In the genomic region with DNA sequence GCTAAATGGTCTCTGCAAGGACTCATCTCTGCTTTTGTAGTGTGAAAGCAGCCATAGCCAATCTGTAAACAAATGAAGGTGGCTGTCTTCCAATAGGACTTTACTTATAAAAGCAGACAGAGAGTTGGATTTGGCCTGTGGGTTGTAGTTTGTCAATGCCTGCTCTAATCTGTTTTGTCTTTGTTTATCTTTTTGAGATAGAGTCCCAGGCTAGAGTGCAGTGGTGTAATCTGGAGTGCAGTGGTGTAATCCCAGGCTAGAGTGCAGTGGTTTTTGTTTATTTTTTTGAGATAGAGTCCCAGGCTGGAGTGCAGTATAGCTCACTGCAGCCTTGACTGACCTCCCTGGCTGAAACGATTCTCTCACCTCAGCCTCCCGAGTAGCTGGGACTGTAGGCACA, we compare ENCODE assay signal across 13 cellular contexts. TPM values are rescaled to one million over a fixed set of nuclear protein-coding genes. Genes with fewer than 3 reads are reported as not detected.
A peak's percentile ranks its signal among the peaks of the same experiment; 100 is the strongest.
DNase-seq lines count a peak whose midpoint lies in the region; ATAC-seq and TF ChIP-seq lines count a peak whose summit lies in the region.
"Had no signal": no experiment of that assay in that cellular context is flagged by ENCODE, and none has a peak within 500 bp of the region (broad histone marks: within the 10 kb centered on the region; RNA-seq: fewer than 3 reads in every experiment).

No MANE protein-coding gene starts in this region.

- H3K36me3 Mint-ChIP-seq in T-helper 1 cell treated with Interleukin-12 subunit alpha and Interleukin-12 subunit beta and Interleukin-4 antibody, amounts not matched to agents 30 μg/mL and 1 μg/mL, for 36 hours (ENCODE audit: low read depth) = peaks cover 28% of the 10 kb centered on the region
- H3K36me3 Mint-ChIP-seq in IgD-negative memory B cell (peaks cover 2% of the 10 kb centered on the region), natural killer cell (no peaks in the 10 kb centered on the region)

- no peaks in the 10 kb centered on the region for H3K27me3 Mint-ChIP-seq in T-helper 1 cell treated with Interleukin-12 subunit alpha and Interleukin-12 subunit beta and Interleukin-4 antibody, amounts not matched to agents 30 μg/mL and 1 μg/mL, for 36 hours (ENCODE audit: low read depth)
- H3K27me3 Mint-ChIP-seq in IgD-negative memory B cell (no peaks in the 10 kb centered on the region), natural killer cell (ENCODE audit: low read depth in 2 of 2) (no peaks in the 10 kb centered on the region)
- H3K27me3 Mint-ChIP-seq: dendritic cell treated with granulocyte-macrophage colony-stimulating factor and Interleukin-4, amounts not matched to agents 40 ng/mL and 50 ng/mL, for 4 days had no signal

- no peak for DNase-seq in T-helper 1 cell
- DNase-seq in fibroblast of gingiva (ENCODE audit: low read depth) = peak; percentile 31
- no peak for DNase-seq in natural killer cell
- no peak for DNase-seq in SW480 (ENCODE audit: low spot score)
- DNase-seq in stimulated activated CD8-positive, alpha-beta memory T cell treated with anti-CD3 and anti-CD28 coated beads, Interleukin-4, amount 100 ng/mL, for 48 hours = no peak
- DNase-seq: activated gamma-delta T cell, EL, head of caudate nucleus, upper lobe of left lung had no signal

- no peak overlapping the region for H3K27ac Mint-ChIP-seq in T-helper 1 cell treated with Interleukin-12 subunit alpha and Interleukin-12 subunit beta and Interleukin-4 antibody, amounts not matched to agents 30 μg/mL and 1 μg/mL, for 36 hours
- H3K27ac Mint-ChIP-seq in IgD-negative memory B cell (peak overlapping the region in 2 of 3 donors; percentile 19 to 43), natural killer cell (peak overlapping the region; percentile 52 to 82)

- no peaks in the 10 kb centered on the region for H3K9me3 Mint-ChIP-seq in T-helper 1 cell treated with Interleukin-12 subunit alpha and Interleukin-12 subunit beta and Interleukin-4 antibody, amounts not matched to agents 30 μg/mL and 1 μg/mL, for 36 hours
- H3K9me3 Mint-ChIP-seq in IgD-negative memory B cell = no peaks in the 10 kb centered on the region
- H3K9me3 Mint-ChIP-seq in natural killer cell = no peaks in the 10 kb centered on the region
- H3K9me3 Mint-ChIP-seq: dendritic cell treated with granulocyte-macrophage colony-stimulating factor and Interleukin-4, amounts not matched to agents 40 ng/mL and 50 ng/mL, for 4 days had no signal

- ATAC-seq in natural killer cell = no peak
- ATAC-seq in HG03342 (IDR thresholded peaks at IDR 0.05; ENCODE audit: unreplicated experiment) = no peak

- H3K4me3 Mint-ChIP-seq in T-helper 1 cell treated with Interleukin-12 subunit alpha and Interleukin-12 subunit beta and Interleukin-4 antibody, amounts not matched to agents 30 μg/mL and 1 μg/mL, for 36 hours = peak overlapping the region; percentile 11
- H3K4me3 Mint-ChIP-seq in IgD-negative memory B cell = peak overlapping the region in 2 of 4 donors; percentile 64 to 75
- H3K4me3 Mint-ChIP-seq in natural killer cell = peak overlapping the region; percentile 82
- H3K4me3 Mint-ChIP-seq: dendritic cell treated with granulocyte-macrophage colony-stimulating factor and Interleukin-4, amounts not matched to agents 40 ng/mL and 50 ng/mL, for 4 days had no signal

- peaks cover 84% of the 10 kb centered on the region for H3K4me1 Mint-ChIP-seq in T-helper 1 cell treated with Interleukin-12 subunit alpha and Interleukin-12 subunit beta and Interleukin-4 antibody, amounts not matched to agents 30 μg/mL and 1 μg/mL, for 36 hours (ENCODE audit: low read depth)
- H3K4me1 Mint-ChIP-seq in IgD-negative memory B cell = peaks cover 74 to 81% (median 77%) of the 10 kb centered on the region in 3 donors
- H3K4me1 Mint-ChIP-seq in natural killer cell = peaks cover 90 to 93% of the 10 kb centered on the region in 2 donors

- no peak for TF ChIP-seq CTCF in natural killer cell (IDR thresholded peaks at IDR 0.05)

- intact Hi-C loops in natural killer cell (cut with micrococcal nuclease) = no loop called here

RNA-seq across cellular contexts. Expression of a gene that starts 8.6 kb away (rescaled TPM):
- polyA plus RNA-seq in IgD-negative memory B cell = 41.1 TPM
- 100 to 1,000 TPM; 148 to 176 (median 149) TPM for total RNA-seq in natural killer cell
